ENCODE assay signal across 8 cellular contexts in genomic region chr4:74038161-74039064, GRCh38. TPM values are rescaled to one million over a fixed set of nuclear protein-coding genes. Genes with fewer than 3 reads are reported as not detected.
DNase-seq lines count a peak whose midpoint lies in the region; ATAC-seq, FAIRE-seq and TF ChIP-seq lines count a peak whose summit lies in the region.

CXCL3 (minus strand) TSS chr4:74038689; CDS start chr4:74038611, 78 bp downstream.

- H3K27ac ChIP-seq in tibial nerve, result peak within 1 kb of the TSS; percentile 51 to 76 (median 62)

- H3K36me3 Mint-ChIP-seq in WTC11 (no peaks in the 10 kb centered on the region), mesothelial cell of epicardium (no peaks in the 10 kb centered on the region)

- H3K4me1 Mint-ChIP-seq in WTC11, result peaks cover 39% of the 10 kb centered on the region
- peaks cover 5% of the 10 kb centered on the region for H3K4me1 Mint-ChIP-seq in mesothelial cell of epicardium

- H3K36me3 ChIP-seq in tibial nerve, result no peaks in the 10 kb centered on the region

- H3K27ac Mint-ChIP-seq in WTC11, result peak within 1 kb of the TSS; percentile 75
- H3K27ac Mint-ChIP-seq in mesothelial cell of epicardium, result no peak within 1 kb of the TSS

- FAIRE-seq in HTR-8/SVneo (lab: Jason Lieb, UNC), result peak; percentile 44

- 1% methylated on average over 53 to 67 of the region's 71 CpGs for WGBS in tibial nerve, 2 donors

- CTCF ChIA-PET in WTC11 (lab: Charles Lee), result interaction anchor here (0.6 to 2.0 kb wide), 21 partner anchors 10 to 309 kb away, joined by 3 to 20 read pairs (median 5); partner anchors contain the start of genes CXCL1, CXCL2 and CXCL5

- ATAC-seq in GM19372 (IDR thresholded peaks at IDR 0.05; ENCODE audit: low read depth, unreplicated experiment) (peak; percentile 53), WTC11 (peak; percentile 86), esophagus mucosa (peak; percentile 83)

- no peaks in the 10 kb centered on the region for H3K9me3 ChIP-seq in tibial nerve

- H3K4me3 ChIP-seq in tibial nerve, result peak within 1 kb of the TSS; percentile 51 to 76 (median 60)

- in situ Hi-C loops in Caki2 (cut with HindIII; ENCODE audit: low pct_unique_long_range_greater_than_20kb, low sequenced_read_pairs), result no loop called here

- TF ChIP-seq POLR2A in tibial nerve (IDR thresholded peaks at IDR 0.05), result peak in 1 of 2 donors; percentile 12

- peak within 1 kb of the TSS; percentile 89 for H3K4me3 Mint-ChIP-seq in WTC11
- peak within 1 kb of the TSS; percentile 81 for H3K4me3 Mint-ChIP-seq in mesothelial cell of epicardium

- peak in 1 of 2 donors; percentile 27 for TF ChIP-seq EP300 in tibial nerve (IDR thresholded peaks at IDR 0.05)

- peaks cover 0 to 9% (median 3%) of the 10 kb centered on the region in 4 donors for H3K4me1 ChIP-seq in tibial nerve

- POLR2A ChIA-PET in WTC11 (lab: Charles Lee), result interaction anchor here (1.6 kb wide), 1 partner anchor 39 kb away, joined by 4 read pairs; the partner anchor contains the start of gene CXCL5

- H3K9me3 Mint-ChIP-seq in WTC11 (no peaks in the 10 kb centered on the region), mesothelial cell of epicardium (no peaks in the 10 kb centered on the region)

- no peaks in the 10 kb centered on the region for H3K27me3 ChIP-seq in tibial nerve

- TF ChIP-seq CTCF in WTC11 (IDR thresholded peaks at IDR 0.05) (no peak), mesothelial cell of epicardium (IDR thresholded peaks at IDR 0.05; ENCODE audit: unreplicated experiment) (no peak), tibial nerve (IDR thresholded peaks at IDR 0.05) (peak; percentile 26 to 66 (median 48))

- H3K27me3 Mint-ChIP-seq in WTC11 (ENCODE audit: low read depth), result peaks cover 4% of the 10 kb centered on the region; the same call in 1 of the 2 replicates
- H3K27me3 Mint-ChIP-seq in mesothelial cell of epicardium (ENCODE audit: low read depth), result peaks cover 67% of the 10 kb centered on the region

- DNase-seq in Caki2 (ENCODE audit: low read depth) (peak; percentile 63), HTR-8/SVneo (ENCODE audit: insufficient read length, low spot score) (peak; percentile 39), WTC11 (ENCODE audit: low spot score) (peak; percentile 86), mesothelial cell of epicardium (ENCODE audit: low spot score in 2 of 2, unreplicated experiment in 2 of 2) (peak; percentile 40 to 73), tibial nerve (ENCODE audit: low spot score in 2 of 2) (peak; percentile 35 to 44), NCI-H1092 treated with DMSO at 0.1 percent for 48 hours (lab: John Stamatoyannopoulos, UW) (no peak)

TF ChIP-seq in WTC11, 78 proteins besides CTCF, POLR2A, EP300 and RAD21:
- TF ChIP-seq ZNF423 (CRISPR knock-in tag; IDR thresholded peaks at IDR 0.05), result peak; percentile 97
- no peak for TF ChIP-seq GRHL2 (CRISPR knock-in tag; IDR thresholded peaks at IDR 0.05; ENCODE audit: insufficient replicate concordance, severe bottlenecking)
- TF ChIP-seq, protein P1, sequence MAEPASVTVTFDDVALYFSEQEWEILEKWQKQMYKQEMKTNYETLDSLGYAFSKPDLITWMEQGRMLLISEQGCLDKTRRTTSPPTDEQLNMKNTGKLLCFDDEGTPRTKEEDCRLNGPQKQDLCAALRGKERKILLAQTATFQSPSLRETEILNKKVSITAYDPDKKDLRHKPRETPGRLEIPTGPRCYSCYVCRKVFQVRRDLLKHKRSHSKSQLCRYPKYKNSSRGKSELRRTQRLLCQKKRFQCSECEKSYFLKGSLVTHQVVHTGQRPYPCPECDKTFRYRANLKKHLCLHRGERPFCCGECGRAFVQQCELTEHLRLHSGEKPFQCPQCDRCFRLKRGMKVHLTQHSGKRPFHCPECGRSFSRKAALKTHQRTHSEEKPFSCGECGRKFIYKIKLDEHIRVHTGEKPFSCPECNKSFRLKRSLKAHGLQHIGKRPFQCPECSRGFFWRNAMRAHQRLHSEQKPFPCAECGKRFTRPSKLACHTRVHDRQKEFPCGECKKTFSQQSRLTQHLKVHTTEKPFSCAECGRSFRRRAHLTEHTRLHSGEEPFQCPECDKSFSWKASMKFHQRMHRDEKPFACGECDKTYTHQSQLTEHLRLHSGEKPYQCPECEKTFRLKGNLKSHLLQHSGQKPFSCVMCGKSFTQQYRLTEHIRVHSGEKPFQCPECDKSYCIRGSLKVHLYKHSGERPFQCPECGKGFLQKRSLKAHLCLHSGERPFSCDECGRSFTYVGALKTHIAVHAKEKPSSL (CRISPR knock-in tag; conservative IDR thresholded peaks at IDR 0.05), result no peak
- peak; percentile 33; the same call in 1 of the 2 replicates for TF ChIP-seq CREM (CRISPR knock-in tag; IDR thresholded peaks at IDR 0.05)
- peak; percentile 37; the same call in 1 of the 2 replicates for TF ChIP-seq SP1 (CRISPR knock-in tag; conservative IDR thresholded peaks at IDR 0.05)
- TF ChIP-seq HMGXB4 (CRISPR knock-in tag; IDR thresholded peaks at IDR 0.05), result peak; percentile 91
- TF ChIP-seq, protein P2, sequence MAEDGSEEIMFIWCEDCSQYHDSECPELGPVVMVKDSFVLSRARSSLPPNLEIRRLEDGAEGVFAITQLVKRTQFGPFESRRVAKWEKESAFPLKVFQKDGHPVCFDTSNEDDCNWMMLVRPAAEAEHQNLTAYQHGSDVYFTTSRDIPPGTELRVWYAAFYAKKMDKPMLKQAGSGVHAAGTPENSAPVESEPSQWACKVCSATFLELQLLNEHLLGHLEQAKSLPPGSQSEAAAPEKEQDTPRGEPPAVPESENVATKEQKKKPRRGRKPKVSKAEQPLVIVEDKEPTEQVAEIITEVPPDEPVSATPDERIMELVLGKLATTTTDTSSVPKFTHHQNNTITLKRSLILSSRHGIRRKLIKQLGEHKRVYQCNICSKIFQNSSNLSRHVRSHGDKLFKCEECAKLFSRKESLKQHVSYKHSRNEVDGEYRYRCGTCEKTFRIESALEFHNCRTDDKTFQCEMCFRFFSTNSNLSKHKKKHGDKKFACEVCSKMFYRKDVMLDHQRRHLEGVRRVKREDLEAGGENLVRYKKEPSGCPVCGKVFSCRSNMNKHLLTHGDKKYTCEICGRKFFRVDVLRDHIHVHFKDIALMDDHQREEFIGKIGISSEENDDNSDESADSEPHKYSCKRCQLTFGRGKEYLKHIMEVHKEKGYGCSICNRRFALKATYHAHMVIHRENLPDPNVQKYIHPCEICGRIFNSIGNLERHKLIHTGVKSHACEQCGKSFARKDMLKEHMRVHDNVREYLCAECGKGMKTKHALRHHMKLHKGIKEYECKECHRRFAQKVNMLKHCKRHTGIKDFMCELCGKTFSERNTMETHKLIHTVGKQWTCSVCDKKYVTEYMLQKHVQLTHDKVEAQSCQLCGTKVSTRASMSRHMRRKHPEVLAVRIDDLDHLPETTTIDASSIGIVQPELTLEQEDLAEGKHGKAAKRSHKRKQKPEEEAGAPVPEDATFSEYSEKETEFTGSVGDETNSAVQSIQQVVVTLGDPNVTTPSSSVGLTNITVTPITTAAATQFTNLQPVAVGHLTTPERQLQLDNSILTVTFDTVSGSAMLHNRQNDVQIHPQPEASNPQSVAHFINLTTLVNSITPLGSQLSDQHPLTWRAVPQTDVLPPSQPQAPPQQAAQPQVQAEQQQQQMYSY (CRISPR knock-in tag; IDR thresholded peaks at IDR 0.05), result peak; percentile 64
- TF ChIP-seq TP53 (CRISPR knock-in tag; IDR thresholded peaks at IDR 0.05), result 0 out of 2 replicates have a peak, but pooled peaks have one; percentile 32

RNA-seq across cellular contexts. Expression of gene CXCL3, which starts in this region (rescaled TPM):
- total RNA-seq in Caki2 (2014; rRNA removed; shearing (Covaris generic); ENCODE audit: low replicate concordance), result not detected in 2 replicates
- 3.5 to 7.7 TPM (median 7.0 TPM) in 3 replicates for total RNA-seq in WTC11 (2021)
- total RNA-seq in esophagus mucosa, result 0.28 TPM
- total RNA-seq in mesothelial cell of epicardium, result 2.1 to 2.8 TPM (median 2.3 TPM) in 3 replicates
- total RNA-seq in tibial nerve, result 1 to 10 TPM in 1 of 4 donors, not detected in 3; 1.5 TPM

Comparison
In these comparisons a context has a peak if more than half of its experiments do, and no peak if none do; other contexts are left out.
1. Peak in DNase-seq in Caki2; RNA of the gene not detected or under 1 TPM.
2. Peak in ATAC-seq in esophagus mucosa; RNA of the gene not detected or under 1 TPM.
3. CTCF ChIP-seq: peak in tibial nerve (5 of 5); none in WTC11 (single experiment) and mesothelial cell of epicardium (single experiment).
4. Peak in every context shown above with its lines, with median percentiles within 50 percentile points of each other: ATAC-seq.